1 cellular context compared by ENCODE assay signal in genomic region chr19:48987323-48987722, GRCh38.
TF ChIP-seq lines count a peak whose summit lies in the region.

No MANE protein-coding gene starts in this region.

TF ChIP-seq in HepG2, 621 proteins besides CTCF, POLR2A, EP300 and RAD21:
- TF ChIP-seq HBP1 (CRISPR knock-in tag; IDR thresholded peaks at IDR 0.05; ENCODE audit: low read depth) (no peak), MYC (CRISPR knock-in tag; IDR thresholded peaks at IDR 0.05; ENCODE audit: borderline replicate concordance) (no peak), AGO2 (optimal IDR thresholded peaks at IDR 0.05; ENCODE audit: low read depth, low read length) (peak; percentile 23), MEIS1 (CRISPR knock-in tag; IDR thresholded peaks at IDR 0.05; ENCODE audit: borderline replicate concordance) (no peak), ZNF318 (CRISPR knock-in tag; IDR thresholded peaks at IDR 0.05) (no peak), RBFOX2 (IDR thresholded peaks at IDR 0.05; ENCODE audit: low read depth, low read length) (0 out of 2 replicates have a peak, but pooled peaks have one; percentile 34), ZNF446 (CRISPR knock-in tag; IDR thresholded peaks at IDR 0.05) (no peak), LCORL (IDR thresholded peaks at IDR 0.05) (no peak), LCORL (CRISPR knock-in tag; IDR thresholded peaks at IDR 0.05) (no peak)
TF ChIP-seq in HepG2: peak in this region for 2.
